In genomic region chr1:147647796-147648633, GRCh38 we compare ENCODE assay signal across 16 cellular contexts. TPM values are rescaled to one million over a fixed set of nuclear protein-coding genes. Genes with fewer than 3 reads are reported as not detected.
DNase-seq lines count a peak whose midpoint lies in the region; ATAC-seq and TF ChIP-seq lines count a peak whose summit lies in the region.
"Had no signal": no experiment of that assay in that cellular context is flagged by ENCODE, and none has a peak within 500 bp of the region (broad histone marks: within the 10 kb centered on the region; RNA-seq: fewer than 3 reads in every experiment).

No MANE protein-coding gene starts in this region.

- no peak for TF ChIP-seq CTCF in natural killer cell (IDR thresholded peaks at IDR 0.05)

- H3K4me1 ChIP-seq in CD8-positive, alpha-beta memory T cell (ENCODE audit: insufficient read depth, low read length), result peaks cover 40% of the 10 kb centered on the region
- H3K4me1 ChIP-seq: SJSA1 had no signal

- ATAC-seq in activated naive CD4-positive, alpha-beta T cell treated with anti-CD3 and anti-CD28 coated beads, Interleukin-2, amount 50 U/mL, for 72 hours, result peak; percentile 76 to 90
- peak; percentile 88 to 93 (median 91) for ATAC-seq in natural killer cell
- ATAC-seq in HG03280 (IDR thresholded peaks at IDR 0.05; ENCODE audit: unreplicated experiment), result no peak
- ATAC-seq in HG03135 (IDR thresholded peaks at IDR 0.05; ENCODE audit: unreplicated experiment), result no peak

- peak in 4 of 5 donors; percentile 31 to 58 (median 52) for DNase-seq in CD8-positive, alpha-beta memory T cell
- DNase-seq in SKM-1 (lab: John Stamatoyannopoulos, UW; ENCODE audit: unreplicated experiment), result peak; percentile 50
- no peak for DNase-seq in activated naive CD4-positive, alpha-beta T cell treated with anti-CD3 and anti-CD28 coated beads, Interleukin-2, amount 50 U/mL, for 72 hours (ENCODE audit: low spot score in 2 of 2)
- peak; percentile 41 for DNase-seq in natural killer cell
- no peak for DNase-seq in NCI-H2227 treated with DMSO at 0.1 percent for 48 hours (lab: John Stamatoyannopoulos, UW)
- DNase-seq in DMS53 treated with DMSO at 0.1 percent for 48 hours (lab: John Stamatoyannopoulos, UW; ENCODE audit: unreplicated experiment), result no peak
- DNase-seq: activated B cell treated with CpG ODN at 0.5 μM for 24 hours; activated effector memory CD4-positive, alpha-beta T cell treated with anti-CD3 and anti-CD28 coated beads, Interleukin-2, amount 50 U/mL, for 16 hours; kidney glomerular epithelial cell; MG63; NCI-H2081 treated with DMSO at 0.1 percent for 48 hours; stimulated activated CD4-positive, alpha-beta T cell treated with anti-CD3 and anti-CD28 coated beads, Interleukin-1b, Interleukin-23, amount 100 ng/mL, for 48 hours had no signal

- H3K27ac ChIP-seq in CD8-positive, alpha-beta memory T cell (ENCODE audit: low read depth, low read length), result peak overlapping the region; percentile 2
- H3K27ac ChIP-seq: epithelial cell of prostate, SJSA1 had no signal

- intact Hi-C loops in natural killer cell (cut with micrococcal nuclease), result no loop called here

- H3K27me3 Mint-ChIP-seq in CD8-positive, alpha-beta memory T cell, result no peaks in the 10 kb centered on the region
- no peaks in the 10 kb centered on the region for H3K27me3 Mint-ChIP-seq in natural killer cell (ENCODE audit: low read depth in 2 of 2)
- H3K27me3 Mint-ChIP-seq: activated B cell treated with CpG ODN at 0.5 μM for 24 hours had no signal

- peak overlapping the region; percentile 46 to 92 (median 72) for H3K4me3 Mint-ChIP-seq in CD8-positive, alpha-beta memory T cell
- peak overlapping the region; percentile 58 for H3K4me3 Mint-ChIP-seq in natural killer cell
- H3K4me3 Mint-ChIP-seq: activated B cell treated with CpG ODN at 0.5 μM for 24 hours had no signal

- POLR2A ChIA-PET in CD8-positive, alpha-beta memory T cell (lab: Charles Lee), result interaction anchor here (1.4 kb wide), 1 partner anchor 48 kb away, joined by 3 read pairs; no protein-coding TSS in a partner anchor

- no peaks in the 10 kb centered on the region for H3K9me3 ChIP-seq in CD8-positive, alpha-beta memory T cell (ENCODE audit: low read length)
- H3K9me3 ChIP-seq: MG63, SJSA1 had no signal

- H3K36me3 Mint-ChIP-seq in CD8-positive, alpha-beta memory T cell, result peaks cover 0 to 47% (median 17%) of the 10 kb centered on the region in 3 donors
- H3K36me3 Mint-ChIP-seq in activated naive CD4-positive, alpha-beta T cell treated with anti-CD3 and anti-CD28 coated beads, Interleukin-2, amount 50 U/mL, for 72 hours, result no peaks in the 10 kb centered on the region
- peaks cover 7% of the 10 kb centered on the region for H3K36me3 Mint-ChIP-seq in natural killer cell

- CTCF ChIA-PET in CD8-positive, alpha-beta memory T cell (lab: Charles Lee), result interaction anchor here (0.9 to 2.7 kb wide), 6 partner anchors 9 to 108 kb away, joined by 3 to 9 read pairs (median 4); partner anchors contain the start of gene ACP6

- peaks cover 44 to 50% (median 47%) of the 10 kb centered on the region in 3 donors for H3K4me1 Mint-ChIP-seq in CD8-positive, alpha-beta memory T cell
- peaks cover 40 to 45% of the 10 kb centered on the region in 2 donors for H3K4me1 Mint-ChIP-seq in natural killer cell
- H3K4me1 Mint-ChIP-seq: activated B cell treated with CpG ODN at 0.5 μM for 24 hours had no signal

- H3K36me3 ChIP-seq in CD8-positive, alpha-beta memory T cell (ENCODE audit: insufficient read depth, low read length), result no peaks in the 10 kb centered on the region
- H3K36me3 ChIP-seq: MG63 had no signal

- H3K9me3 Mint-ChIP-seq in CD8-positive, alpha-beta memory T cell, result no peaks in the 10 kb centered on the region
- H3K9me3 Mint-ChIP-seq in activated naive CD4-positive, alpha-beta T cell treated with anti-CD3 and anti-CD28 coated beads, Interleukin-2, amount 50 U/mL, for 72 hours, result no peaks in the 10 kb centered on the region
- H3K9me3 Mint-ChIP-seq in natural killer cell, result no peaks in the 10 kb centered on the region
- H3K9me3 Mint-ChIP-seq: activated B cell treated with CpG ODN at 0.5 μM for 24 hours had no signal

- H3K4me3 ChIP-seq in CD8-positive, alpha-beta memory T cell (ENCODE audit: low read length), result peak overlapping the region; percentile 6
- H3K4me3 ChIP-seq: MG63, SJSA1 had no signal

- H3K27me3 ChIP-seq in CD8-positive, alpha-beta memory T cell (ENCODE audit: insufficient read depth, low read length, poor library complexity, severe bottlenecking), result no peaks in the 10 kb centered on the region
- H3K27me3 ChIP-seq: MG63, SJSA1 had no signal

- peak overlapping the region; percentile 81 to 97 (median 89) for H3K27ac Mint-ChIP-seq in CD8-positive, alpha-beta memory T cell
- H3K27ac Mint-ChIP-seq in activated naive CD4-positive, alpha-beta T cell treated with anti-CD3 and anti-CD28 coated beads, Interleukin-2, amount 50 U/mL, for 72 hours, result peak overlapping the region; percentile 10 to 65
- peak overlapping the region; percentile 82 to 87 for H3K27ac Mint-ChIP-seq in natural killer cell
- H3K27ac Mint-ChIP-seq: activated B cell treated with CpG ODN at 0.5 μM for 24 hours had no signal

RNA-seq across cellular contexts. Expression of gene ACP6, which starts 22.3 kb away (rescaled TPM):
- total RNA-seq in CD8-positive, alpha-beta memory T cell, result 1 to 10 TPM; 5.2 to 7.5 TPM
- polyA plus RNA-seq in CD8-positive, alpha-beta memory T cell, result 14.7 TPM
- 10 to 100 TPM in 1 of 2 donors, 1 to 10 TPM in 1; 9.0 to 19.6 TPM for total RNA-seq in activated naive CD4-positive, alpha-beta T cell treated with anti-CD3 and anti-CD28 coated beads, Interleukin-2, amount 50 U/mL, for 72 hours
- 1 to 10 TPM; 7.7 to 9.4 (median 7.8) TPM for total RNA-seq in natural killer cell

Comparison
In these comparisons a context has a peak if more than half of its experiments do, and no peak if none do; other contexts are left out.
1. DNase-seq: peak in CD8-positive, alpha-beta memory T cell (4 of 5), SKM-1 (single experiment) and natural killer cell (single experiment); none in activated naive CD4-positive, alpha-beta T cell treated with anti-CD3 and anti-CD28 coated beads, Interleukin-2, amount 50 U/mL, for 72 hours (0 of 2), NCI-H2227 treated with DMSO at 0.1 percent for 48 hours (single experiment) and DMS53 treated with DMSO at 0.1 percent for 48 hours (single experiment).
2. H3K27ac Mint-ChIP-seq: peak in every context shown above with its lines; median percentile 89 in CD8-positive, alpha-beta memory T cell; 84 in natural killer cell; 38 in activated naive CD4-positive, alpha-beta T cell treated with anti-CD3 and anti-CD28 coated beads, Interleukin-2, amount 50 U/mL, for 72 hours.
3. ATAC-seq: peak in activated naive CD4-positive, alpha-beta T cell treated with anti-CD3 and anti-CD28 coated beads, Interleukin-2, amount 50 U/mL, for 72 hours (2 of 2) and natural killer cell (3 of 3); none in HG03280 (single experiment) and HG03135 (single experiment).